20 cellular contexts compared by ENCODE assay signal in the genomic region with DNA sequence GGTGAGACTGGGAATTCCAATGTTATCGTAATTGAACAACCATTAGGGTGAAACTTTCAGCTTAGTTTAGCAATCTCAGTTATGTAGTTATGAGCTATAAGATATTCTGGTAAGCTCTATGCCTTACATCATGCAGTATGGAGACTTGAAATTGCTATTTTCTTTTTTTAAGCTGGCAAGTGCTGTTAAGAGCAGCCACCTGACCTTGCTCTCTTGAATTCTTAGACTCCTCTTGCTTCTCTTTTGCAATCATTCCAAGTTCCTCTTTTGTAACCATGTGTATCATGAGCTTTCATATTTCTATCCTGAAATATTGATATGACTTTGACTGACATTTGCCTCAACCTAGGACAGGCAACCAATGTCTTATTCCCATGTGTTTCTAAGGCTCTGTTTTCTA.
"Had no signal": no experiment of that assay in that cellular context is flagged by ENCODE, and none has a peak within 500 bp of the region (broad histone marks: within the 10 kb centered on the region; RNA-seq: fewer than 3 reads in every experiment).

No MANE protein-coding gene starts in this region.

- H3K9me3 ChIP-seq: ascending aorta, heart right ventricle, sigmoid colon, thyroid gland had no signal

- H3K4me3 ChIP-seq: ascending aorta, heart right ventricle, sigmoid colon, thyroid gland had no signal

- H3K4me1 ChIP-seq: ascending aorta, heart right ventricle, sigmoid colon, thyroid gland had no signal

- ATAC-seq: activated naive CD4-positive, alpha-beta T cell treated with anti-CD3 and anti-CD28 coated beads, Interleukin-2, amount 50 U/mL, for 72 hours; heart right ventricle; left cardiac atrium had no signal

- H3K36me3 ChIP-seq: ascending aorta, brain microvascular endothelial cell, heart right ventricle, sigmoid colon, thyroid gland had no signal

- H3K27ac ChIP-seq: ascending aorta, brain microvascular endothelial cell, heart right ventricle, sigmoid colon, thyroid gland had no signal

- H3K27me3 ChIP-seq: ascending aorta, brain microvascular endothelial cell, heart right ventricle, sigmoid colon, thyroid gland had no signal

- DNase-seq: activated T-cell treated with anti-CD3 and anti-CD28 coated beads, Interleukin-2, amount 50 U/mL, for 1 hour; brain microvascular endothelial cell; central memory CD4-positive, alpha-beta T cell; dermis blood vessel endothelial cell; effector CD8-positive, alpha-beta T cell; erythroblast; foreskin fibroblast; heart right ventricle; islet precursor cell; left cardiac atrium; mesenchymal stem cell; occipital lobe; posterior cingulate gyrus; sigmoid colon; stimulated activated CD4-positive, alpha-beta T cell treated with anti-CD3 and anti-CD28 coated beads, Interleukin-4, amount 100 ng/mL, for 24 hours; stimulated activated naive CD4-positive, alpha-beta T cell treated with Interleukin-2 at 50 U/mL for 16 hours; substantia nigra; thyroid gland had no signal
